1 cellular context compared by ENCODE assay signal in genomic region chr5:112976432-112977309, GRCh38.
TF ChIP-seq lines count a peak whose summit lies in the region.

Gene DCP2, plus strand, starts transcription at chr5:112976798. Its CDS starts 136 bp downstream, at chr5:112976934.

TF ChIP-seq in K562, 482 proteins besides CTCF, POLR2A, EP300 and RAD21 (continued from another document and continues in another):
- TF ChIP-seq, protein P1, sequence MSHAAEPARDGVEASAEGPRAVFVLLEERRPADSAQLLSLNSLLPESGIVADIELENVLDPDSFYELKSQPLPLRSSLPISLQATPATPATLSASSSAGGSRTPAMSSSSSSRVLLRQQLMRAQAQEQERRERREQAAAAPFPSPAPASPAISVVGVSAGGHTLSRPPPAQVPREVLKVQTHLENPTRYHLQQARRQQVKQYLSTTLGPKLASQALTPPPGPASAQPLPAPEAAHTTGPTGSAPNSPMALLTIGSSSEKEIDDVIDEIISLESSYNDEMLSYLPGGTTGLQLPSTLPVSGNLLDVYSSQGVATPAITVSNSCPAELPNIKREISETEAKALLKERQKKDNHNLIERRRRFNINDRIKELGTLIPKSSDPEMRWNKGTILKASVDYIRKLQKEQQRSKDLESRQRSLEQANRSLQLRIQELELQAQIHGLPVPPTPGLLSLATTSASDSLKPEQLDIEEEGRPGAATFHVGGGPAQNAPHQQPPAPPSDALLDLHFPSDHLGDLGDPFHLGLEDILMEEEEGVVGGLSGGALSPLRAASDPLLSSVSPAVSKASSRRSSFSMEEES (CRISPR knock-in tag; IDR thresholded peaks at IDR 0.05) = no peak
- peak; percentile 92 for TF ChIP-seq MYBL2 (IDR thresholded peaks at IDR 0.05; ENCODE audit: low read depth)
- no peak for TF ChIP-seq MYBL2 (CRISPR knock-in tag; IDR thresholded peaks at IDR 0.05; ENCODE audit: borderline replicate concordance)
- no peak for TF ChIP-seq ZNF584 (CRISPR knock-in tag; IDR thresholded peaks at IDR 0.05; ENCODE audit: low read depth)
- no peak for TF ChIP-seq PTTG1 (tag; IDR thresholded peaks at IDR 0.05; ENCODE audit: low read depth)
- TF ChIP-seq ZNF184 (CRISPR knock-in tag; IDR thresholded peaks at IDR 0.05) = no peak
- TF ChIP-seq NBN (IDR thresholded peaks at IDR 0.05; ENCODE audit: low read depth) = no peak
- no peak for TF ChIP-seq BACH1 (tag; IDR thresholded peaks at IDR 0.05)
- no peak for TF ChIP-seq ZNF551 (CRISPR knock-in tag; IDR thresholded peaks at IDR 0.05)
- TF ChIP-seq HDAC8 (tag; IDR thresholded peaks at IDR 0.05) = no peak
- no peak for TF ChIP-seq RBM15 (IDR thresholded peaks at IDR 0.05; ENCODE audit: insufficient read depth, low read length)
- TF ChIP-seq MXD1 (CRISPR knock-in tag; IDR thresholded peaks at IDR 0.05; ENCODE audit: borderline replicate concordance, poor library complexity, severe bottlenecking) = no peak
- TF ChIP-seq STAT5A (IDR thresholded peaks at IDR 0.05; ENCODE audit: borderline replicate concordance, low read length) = no peak
- peak; percentile 63 for TF ChIP-seq E2F8 (IDR thresholded peaks at IDR 0.05; ENCODE audit: low read depth, partially characterized antibody)
- peak; percentile 88 for TF ChIP-seq MGA (IDR thresholded peaks at IDR 0.05)
- TF ChIP-seq ZNF696 (CRISPR knock-in tag; conservative IDR thresholded peaks at IDR 0.05) = no peak
- TF ChIP-seq ZNF23 (CRISPR knock-in tag; IDR thresholded peaks at IDR 0.05) = no peak
- TF ChIP-seq MAFG (tag; conservative IDR thresholded peaks at IDR 0.05) = no peak
- TF ChIP-seq CBFA2T3 (IDR thresholded peaks at IDR 0.05) = no peak
- TF ChIP-seq PRMT5 (CRISPR knock-in tag; IDR thresholded peaks at IDR 0.05) = no peak
- no peak for TF ChIP-seq KLF6 (CRISPR knock-in tag; IDR thresholded peaks at IDR 0.05; ENCODE audit: borderline replicate concordance)
- TF ChIP-seq, protein P2, sequence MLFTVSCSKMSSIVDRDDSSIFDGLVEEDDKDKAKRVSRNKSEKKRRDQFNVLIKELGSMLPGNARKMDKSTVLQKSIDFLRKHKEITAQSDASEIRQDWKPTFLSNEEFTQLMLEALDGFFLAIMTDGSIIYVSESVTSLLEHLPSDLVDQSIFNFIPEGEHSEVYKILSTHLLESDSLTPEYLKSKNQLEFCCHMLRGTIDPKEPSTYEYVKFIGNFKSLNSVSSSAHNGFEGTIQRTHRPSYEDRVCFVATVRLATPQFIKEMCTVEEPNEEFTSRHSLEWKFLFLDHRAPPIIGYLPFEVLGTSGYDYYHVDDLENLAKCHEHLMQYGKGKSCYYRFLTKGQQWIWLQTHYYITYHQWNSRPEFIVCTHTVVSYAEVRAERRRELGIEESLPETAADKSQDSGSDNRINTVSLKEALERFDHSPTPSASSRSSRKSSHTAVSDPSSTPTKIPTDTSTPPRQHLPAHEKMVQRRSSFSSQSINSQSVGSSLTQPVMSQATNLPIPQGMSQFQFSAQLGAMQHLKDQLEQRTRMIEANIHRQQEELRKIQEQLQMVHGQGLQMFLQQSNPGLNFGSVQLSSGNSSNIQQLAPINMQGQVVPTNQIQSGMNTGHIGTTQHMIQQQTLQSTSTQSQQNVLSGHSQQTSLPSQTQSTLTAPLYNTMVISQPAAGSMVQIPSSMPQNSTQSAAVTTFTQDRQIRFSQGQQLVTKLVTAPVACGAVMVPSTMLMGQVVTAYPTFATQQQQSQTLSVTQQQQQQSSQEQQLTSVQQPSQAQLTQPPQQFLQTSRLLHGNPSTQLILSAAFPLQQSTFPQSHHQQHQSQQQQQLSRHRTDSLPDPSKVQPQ (CRISPR knock-in tag; IDR thresholded peaks at IDR 0.05; ENCODE audit: borderline replicate concordance) = no peak
- TF ChIP-seq ZNF561 (CRISPR knock-in tag; conservative IDR thresholded peaks at IDR 0.05) = no peak
- no peak for TF ChIP-seq ERF (CRISPR knock-in tag; IDR thresholded peaks at IDR 0.05)
- no peak for TF ChIP-seq NR1H2 (CRISPR knock-in tag; IDR thresholded peaks at IDR 0.05)
- no peak for TF ChIP-seq XRCC3 (IDR thresholded peaks at IDR 0.05)
- peak; percentile 84 for TF ChIP-seq NFYB (IDR thresholded peaks at IDR 0.05; ENCODE audit: extremely low read depth, insufficient read length)
- TF ChIP-seq FOXJ2 (tag; IDR thresholded peaks at IDR 0.05) = no peak
- TF ChIP-seq NR4A1 (CRISPR knock-in tag; IDR thresholded peaks at IDR 0.05) = no peak
- TF ChIP-seq NR4A1 (tag; IDR thresholded peaks at IDR 0.05) = no peak
- TF ChIP-seq, protein P3, sequence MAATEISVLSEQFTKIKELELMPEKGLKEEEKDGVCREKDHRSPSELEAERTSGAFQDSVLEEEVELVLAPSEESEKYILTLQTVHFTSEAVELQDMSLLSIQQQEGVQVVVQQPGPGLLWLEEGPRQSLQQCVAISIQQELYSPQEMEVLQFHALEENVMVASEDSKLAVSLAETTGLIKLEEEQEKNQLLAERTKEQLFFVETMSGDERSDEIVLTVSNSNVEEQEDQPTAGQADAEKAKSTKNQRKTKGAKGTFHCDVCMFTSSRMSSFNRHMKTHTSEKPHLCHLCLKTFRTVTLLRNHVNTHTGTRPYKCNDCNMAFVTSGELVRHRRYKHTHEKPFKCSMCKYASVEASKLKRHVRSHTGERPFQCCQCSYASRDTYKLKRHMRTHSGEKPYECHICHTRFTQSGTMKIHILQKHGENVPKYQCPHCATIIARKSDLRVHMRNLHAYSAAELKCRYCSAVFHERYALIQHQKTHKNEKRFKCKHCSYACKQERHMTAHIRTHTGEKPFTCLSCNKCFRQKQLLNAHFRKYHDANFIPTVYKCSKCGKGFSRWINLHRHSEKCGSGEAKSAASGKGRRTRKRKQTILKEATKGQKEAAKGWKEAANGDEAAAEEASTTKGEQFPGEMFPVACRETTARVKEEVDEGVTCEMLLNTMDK (IDR thresholded peaks at IDR 0.05; ENCODE audit: borderline replicate concordance, insufficient read depth, low read depth, low read length, poor library complexity, severe bottlenecking) = no peak
- TF ChIP-seq, protein P4, sequence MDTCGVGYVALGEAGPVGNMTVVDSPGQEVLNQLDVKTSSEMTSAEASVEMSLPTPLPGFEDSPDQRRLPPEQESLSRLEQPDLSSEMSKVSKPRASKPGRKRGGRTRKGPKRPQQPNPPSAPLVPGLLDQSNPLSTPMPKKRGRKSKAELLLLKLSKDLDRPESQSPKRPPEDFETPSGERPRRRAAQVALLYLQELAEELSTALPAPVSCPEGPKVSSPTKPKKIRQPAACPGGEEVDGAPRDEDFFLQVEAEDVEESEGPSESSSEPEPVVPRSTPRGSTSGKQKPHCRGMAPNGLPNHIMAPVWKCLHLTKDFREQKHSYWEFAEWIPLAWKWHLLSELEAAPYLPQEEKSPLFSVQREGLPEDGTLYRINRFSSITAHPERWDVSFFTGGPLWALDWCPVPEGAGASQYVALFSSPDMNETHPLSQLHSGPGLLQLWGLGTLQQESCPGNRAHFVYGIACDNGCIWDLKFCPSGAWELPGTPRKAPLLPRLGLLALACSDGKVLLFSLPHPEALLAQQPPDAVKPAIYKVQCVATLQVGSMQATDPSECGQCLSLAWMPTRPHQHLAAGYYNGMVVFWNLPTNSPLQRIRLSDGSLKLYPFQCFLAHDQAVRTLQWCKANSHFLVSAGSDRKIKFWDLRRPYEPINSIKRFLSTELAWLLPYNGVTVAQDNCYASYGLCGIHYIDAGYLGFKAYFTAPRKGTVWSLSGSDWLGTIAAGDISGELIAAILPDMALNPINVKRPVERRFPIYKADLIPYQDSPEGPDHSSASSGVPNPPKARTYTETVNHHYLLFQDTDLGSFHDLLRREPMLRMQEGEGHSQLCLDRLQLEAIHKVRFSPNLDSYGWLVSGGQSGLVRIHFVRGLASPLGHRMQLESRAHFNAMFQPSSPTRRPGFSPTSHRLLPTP (IDR thresholded peaks at IDR 0.05; ENCODE audit: borderline replicate concordance, extremely low read depth, insufficient read length) = no peak
- TF ChIP-seq ZNF76 (CRISPR knock-in tag; IDR thresholded peaks at IDR 0.05; ENCODE audit: borderline replicate concordance) = no peak
- TF ChIP-seq, protein P5, sequence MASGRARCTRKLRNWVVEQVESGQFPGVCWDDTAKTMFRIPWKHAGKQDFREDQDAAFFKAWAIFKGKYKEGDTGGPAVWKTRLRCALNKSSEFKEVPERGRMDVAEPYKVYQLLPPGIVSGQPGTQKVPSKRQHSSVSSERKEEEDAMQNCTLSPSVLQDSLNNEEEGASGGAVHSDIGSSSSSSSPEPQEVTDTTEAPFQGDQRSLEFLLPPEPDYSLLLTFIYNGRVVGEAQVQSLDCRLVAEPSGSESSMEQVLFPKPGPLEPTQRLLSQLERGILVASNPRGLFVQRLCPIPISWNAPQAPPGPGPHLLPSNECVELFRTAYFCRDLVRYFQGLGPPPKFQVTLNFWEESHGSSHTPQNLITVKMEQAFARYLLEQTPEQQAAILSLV (tag; IDR thresholded peaks at IDR 0.05) = no peak
